Comparison of ENCODE assay signal across 28 cellular contexts in genomic region chr1:71461416-71461815, GRCh38.
"Had no signal": no experiment of that assay in that cellular context is flagged by ENCODE, and none has a peak within 500 bp of the region (broad histone marks: within the 10 kb centered on the region; RNA-seq: fewer than 3 reads in every experiment).

No MANE protein-coding gene starts in this region.

- H3K4me3 ChIP-seq: adrenal gland, body of pancreas, breast epithelium, coronary artery, SJCRH30, SK-N-MC had no signal

- H3K27me3 ChIP-seq: adrenal gland, body of pancreas, breast epithelium had no signal

- H3K9me3 ChIP-seq: adrenal gland, body of pancreas, breast epithelium, SJCRH30 had no signal

- H3K27ac ChIP-seq: adrenal gland, body of pancreas, breast epithelium, coronary artery, SJCRH30, SK-N-MC had no signal

- H3K36me3 ChIP-seq: adrenal gland, breast epithelium, SJCRH30 had no signal

- H3K4me1 ChIP-seq: body of pancreas, breast epithelium, SJCRH30 had no signal

- DNase-seq: activated CD4-positive, alpha-beta memory T cell treated with anti-CD3 and anti-CD28 coated beads for 36 hours; activated CD4-positive, alpha-beta T cell treated with anti-CD3 and anti-CD28 coated beads for 36 hours; activated CD4-positive, alpha-beta T cell treated with anti-CD3 and anti-CD28 coated beads, Interleukin-2, amount 50 U/mL, for 1 hour; activated CD8-positive, alpha-beta memory T cell treated with anti-CD3 and anti-CD28 coated beads, Interleukin-2, amount 50 U/mL, for 4 hours; activated gamma-delta T cell treated with Interleukin-2 at 50 U/mL for 16 hours; activated naive CD4-positive, alpha-beta T cell treated with anti-CD3 and anti-CD28 coated beads for 36 hours; activated T-cell treated with anti-CD3 and anti-CD28 coated beads for 4 hours; activated T-cell treated with anti-CD3 and anti-CD28 coated beads, Interleukin-2, amount 50 U/mL, for 4 hours; adrenal gland; body of pancreas; Kasumi-1; MM.1S; NCI-H1092; NCI-H1436 treated with DMSO at 0.1 percent for 48 hours; NCI-H187 treated with DMSO at 0.1 percent for 48 hours; NCI-H2081 treated with DMSO at 0.1 percent for 48 hours; NCI-H2171; NCI-H2227 treated with DMSO at 0.1 percent for 48 hours; NCI-H446; NCI-H510A treated with DMSO at 0.1 percent for 48 hours; NCI-H748 treated with DMSO at 0.1 percent for 48 hours; NK-92 treated with Interleukin-12 subunit alpha and Interleukin-12 subunit beta, amount 100 ng/mL, for 24 hours; SHP77; SJCRH30; T1000 had no signal
